ENCODE assay signal across 2 cellular contexts in genomic region chr11:59145534-59145933, GRCh38.
TF ChIP-seq lines count a peak whose summit lies in the region.

No MANE protein-coding gene starts in this region.

TF ChIP-seq in A549, 52 proteins besides CTCF, POLR2A, EP300 and RAD21:
- TF ChIP-seq CBX8 (IDR thresholded peaks at IDR 0.05), result no peak
- TF ChIP-seq CEBPB (IDR thresholded peaks at IDR 0.05), result peak; percentile 30 to 55; a peak in 2 of 4 replicates
- TF ChIP-seq FOSB (CRISPR knock-in tag; IDR thresholded peaks at IDR 0.05), result no peak
- TF ChIP-seq PHF8 (IDR thresholded peaks at IDR 0.05; ENCODE audit: borderline replicate concordance, low read depth), result no peak

TF ChIP-seq in HCT116, 20 proteins besides CTCF, POLR2A, EP300 and RAD21:
- TF ChIP-seq EZH2phosphoT487 (IDR thresholded peaks at IDR 0.05; ENCODE audit: borderline replicate concordance), result no peak
- TF ChIP-seq CBX3 (IDR thresholded peaks at IDR 0.05; ENCODE audit: low read depth), result no peak
- no peak for TF ChIP-seq ZFX (IDR thresholded peaks at IDR 0.05)
- TF ChIP-seq CEBPB (IDR thresholded peaks at IDR 0.05; ENCODE audit: low read depth), result 0 out of 2 replicates have a peak, but pooled peaks have one; percentile 7
